13 cellular contexts compared by ENCODE assay signal in the genomic region with DNA sequence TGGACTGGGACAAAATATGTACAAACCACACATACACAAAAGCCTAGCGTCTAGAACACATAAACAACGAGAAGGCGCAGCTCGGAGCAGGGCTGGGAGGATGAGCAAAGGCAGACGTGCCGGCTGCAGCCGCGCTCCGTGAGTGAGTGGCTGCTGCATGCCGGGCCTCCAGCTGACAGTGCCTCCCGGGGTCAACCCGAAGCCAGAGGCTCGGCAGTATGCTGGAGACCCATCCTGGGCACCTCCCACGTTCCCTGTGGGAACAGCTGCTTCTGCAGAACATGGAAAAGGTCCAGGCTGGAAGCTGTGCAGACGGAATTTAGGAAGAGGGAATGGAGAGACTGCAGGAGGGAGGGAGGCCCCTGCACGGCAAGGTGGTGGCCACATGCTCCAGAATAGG. TPM values are rescaled to one million over a fixed set of nuclear protein-coding genes. Genes with fewer than 3 reads are reported as not detected.
DNase-seq lines count a peak whose midpoint lies in the region; ATAC-seq and TF ChIP-seq lines count a peak whose summit lies in the region.
"Had no signal": no experiment of that assay in that cellular context is flagged by ENCODE, and none has a peak within 500 bp of the region (broad histone marks: within the 10 kb centered on the region; RNA-seq: fewer than 3 reads in every experiment).

No MANE protein-coding gene starts in this region.

- H3K4me1 ChIP-seq in skeletal muscle tissue (ENCODE audit: control insufficient read depth in 3 of 3, insufficient read depth in 3 of 3, low read length in 3 of 3) (peaks cover 36 to 46% (median 36%) of the 10 kb centered on the region in 3 donors), aorta (ENCODE audit: control insufficient read depth in 1 of 2, insufficient read depth in 2 of 2, low read length in 2 of 2) (no peaks in the 10 kb centered on the region)

- H3K9ac ChIP-seq in skeletal muscle tissue (ENCODE audit: low read depth in 1 of 3, low read length in 3 of 3): peak overlapping the region in 1 of 3 donors; percentile 19

- H3K27me3 ChIP-seq in skeletal muscle tissue (ENCODE audit: control insufficient read depth in 3 of 3, insufficient read depth in 3 of 3, low read length in 3 of 3): peaks cover 0 to 3% (median 0%) of the 10 kb centered on the region in 3 donors
- H3K27me3 ChIP-seq in aorta (ENCODE audit: control insufficient read depth in 1 of 2, insufficient read depth in 2 of 2, low read length in 1 of 2): no peaks in the 10 kb centered on the region
- H3K27me3 ChIP-seq: right atrium auricular region had no signal

- ATAC-seq in aorta (ENCODE audit: low FRiP score) (no peak), HG03108 (IDR thresholded peaks at IDR 0.05; ENCODE audit: unreplicated experiment) (no peak)
- ATAC-seq: effector memory CD8-positive, alpha-beta T cell had no signal

- H3K27ac ChIP-seq in skeletal muscle tissue (ENCODE audit: low read depth, low read length): no peak overlapping the region
- no peak overlapping the region for H3K27ac ChIP-seq in aorta (ENCODE audit: low read depth in 1 of 2, low read length in 2 of 2)
- H3K27ac ChIP-seq: right atrium auricular region had no signal

- intact Hi-C loops in aorta (cut with DNase I): no loop called here

- H3K9me3 ChIP-seq in skeletal muscle tissue (ENCODE audit: control insufficient read depth in 3 of 3, low read length in 3 of 3) (no peaks in the 10 kb centered on the region), aorta (ENCODE audit: control insufficient read depth, low read length) (no peaks in the 10 kb centered on the region)
- H3K9me3 ChIP-seq: right atrium auricular region had no signal

- H3K4me3 ChIP-seq in fibroblast of villous mesenchyme (ENCODE audit: low read depth, low read length) (no peak overlapping the region), skeletal muscle tissue (ENCODE audit: low read length in 3 of 3) (peak overlapping the region in 2 of 3 donors; percentile 29 to 51), aorta (ENCODE audit: low read length in 2 of 2) (no peak overlapping the region)
- H3K4me3 ChIP-seq: right atrium auricular region had no signal

- DNase-seq in NCI-H2171 treated with DMSO at 0.1 percent for 48 hours (lab: John Stamatoyannopoulos, UW): peak; percentile 26
- DNase-seq in NCI-H2171 (lab: John Stamatoyannopoulos, UW): no peak
- peak; percentile 97 for DNase-seq in fibroblast of villous mesenchyme (ENCODE audit: low read depth)
- DNase-seq in HuH-7.5 (ENCODE audit: low spot score): no peak
- no peak for DNase-seq in aorta
- DNase-seq: effector memory CD8-positive, alpha-beta T cell; NCI-H2029 treated with DMSO at 0.1 percent for 48 hours; stimulated activated naive CD4-positive, alpha-beta T cell; T1000 had no signal

- TF ChIP-seq CTCF in fibroblast of villous mesenchyme (IDR thresholded peaks at IDR 0.05; ENCODE audit: insufficient read depth, low read depth, low read length): no peak

- H3K36me3 ChIP-seq in skeletal muscle tissue (ENCODE audit: control insufficient read depth in 3 of 3, insufficient read depth in 3 of 3, low read length in 3 of 3) (no peaks in the 10 kb centered on the region), aorta (ENCODE audit: control insufficient read depth in 1 of 2, insufficient read depth in 2 of 2, low read length in 1 of 2) (no peaks in the 10 kb centered on the region)
- H3K36me3 ChIP-seq: right atrium auricular region had no signal

- WGBS in aorta, 2 donors: 52 to 64% methylated on average over 16 of the region's 16 CpGs

TF ChIP-seq in PFSK-1, 5 proteins besides CTCF, POLR2A, EP300 and RAD21:
- TF ChIP-seq TAF1 (IDR thresholded peaks at IDR 0.05; ENCODE audit: borderline replicate concordance, insufficient read depth, low read length) (no peak), SIN3A (IDR thresholded peaks at IDR 0.05; ENCODE audit: borderline replicate concordance, insufficient read depth, low read length) (0 out of 2 replicates have a peak, but pooled peaks have one; percentile 28)

RNA-seq across cellular contexts. Expression of a gene that starts 3.6 kb away (rescaled TPM):
- polyA plus RNA-seq in PFSK-1 (2012; ENCODE audit: insufficient read length, low read depth): 3.8 TPM
- under 0.01 TPM in 1 of 2 replicates, not detected in the other for total RNA-seq in fibroblast of villous mesenchyme
- total RNA-seq in skeletal muscle tissue: 5.2 TPM
- total RNA-seq in aorta: 10 to 100 TPM; 17.4 to 44.2 TPM
- 1 to 10 TPM; 2.2 to 3.5 TPM for polyA plus RNA-seq in aorta

RNA-seq across cellular contexts. Expression of a gene that starts 47.1 kb away (rescaled TPM):
- 0.72 TPM for polyA plus RNA-seq in PFSK-1 (2012; ENCODE audit: insufficient read length, low read depth)
- total RNA-seq in fibroblast of villous mesenchyme (1.9 and 2.6 TPM in 2 replicates), skeletal muscle tissue (5.2 TPM), aorta (10 to 100 TPM in 1 of 2 donors, 1 to 10 TPM in 1; 4.5 to 11.2 TPM)
- polyA plus RNA-seq in aorta: 1 to 10 TPM; 2.8 to 5.0 TPM

RNA-seq across cellular contexts. Expression of a gene that starts 57.8 kb away (rescaled TPM):
- polyA plus RNA-seq in PFSK-1 (2012; ENCODE audit: insufficient read length, low read depth): 0.16 TPM
- total RNA-seq in fibroblast of villous mesenchyme (under 0.01 TPM in 1 of 2 replicates, not detected in the other), skeletal muscle tissue (not detected), aorta (not detected)
- polyA plus RNA-seq in aorta: not detected
- total RNA-seq: right atrium auricular region had no signal

Comparison
In these comparisons a context has a peak if more than half of its experiments do, and no peak if none do; other contexts are left out.
1. DNase-seq: peak in NCI-H2171 treated with DMSO at 0.1 percent for 48 hours (single experiment) and fibroblast of villous mesenchyme (single experiment); none in NCI-H2171 (single experiment), HuH-7.5 (single experiment) and aorta (0 of 2).
2. H3K4me3 ChIP-seq: peak in skeletal muscle tissue (2 of 3); none in fibroblast of villous mesenchyme (single experiment) and aorta (0 of 2).